Comparison of ENCODE assay signal across 10 cellular contexts in genomic region chrX:17535229-17535628, GRCh38.
DNase-seq lines count a peak whose midpoint lies in the region; ATAC-seq and TF ChIP-seq lines count a peak whose summit lies in the region.
"Had no signal": no experiment of that assay in that cellular context is flagged by ENCODE, and none has a peak within 500 bp of the region (broad histone marks: within the 10 kb centered on the region; RNA-seq: fewer than 3 reads in every experiment).

No MANE protein-coding gene starts in this region.

- no peak overlapping the region for H3K27ac ChIP-seq in hepatocyte
- H3K27ac ChIP-seq: SK-N-MC had no signal

- no peaks in the 10 kb centered on the region for H3K36me3 ChIP-seq in hepatocyte (replicated peaks; ENCODE audit: insufficient read depth, low read depth)

- TF ChIP-seq CTCF in GM12873 (IDR thresholded peaks at IDR 0.05; ENCODE audit: insufficient read depth, low read depth, low read length, missing control alignments) (peak; percentile 78), hepatocyte (IDR thresholded peaks at IDR 0.05; ENCODE audit: poor library complexity) (peak; percentile 19)

- H3K27ac Mint-ChIP-seq in activated CD4-positive, alpha-beta memory T cell treated with anti-CD3 and anti-CD28 coated beads, Interleukin-2, amount 10 ng/mL, durations not matched to agents 7 days and 5 days: no peak overlapping the region
- H3K27ac Mint-ChIP-seq: memory B cell had no signal

- POLR2A ChIA-PET in activated CD4-positive, alpha-beta memory T cell treated with anti-CD3 and anti-CD28 coated beads, Interleukin-2, amount 10 ng/mL, durations not matched to agents 7 days and 5 days (lab: Charles Lee): no interaction called here

- H3K4me3 ChIP-seq in hepatocyte: no peak overlapping the region
- H3K4me3 ChIP-seq: SK-N-MC had no signal

- H4K20me1 ChIP-seq in hepatocyte (ENCODE audit: insufficient read depth, poor library complexity, severe bottlenecking): no peaks in the 10 kb centered on the region

- no peaks in the 10 kb centered on the region for H3K4me1 ChIP-seq in hepatocyte (ENCODE audit: insufficient read depth)

- H3K9me2 ChIP-seq in hepatocyte (replicated peaks; ENCODE audit: insufficient read depth): no peaks in the 10 kb centered on the region

- no peaks in the 10 kb centered on the region for H3K79me2 ChIP-seq in hepatocyte

- H3K36me3 Mint-ChIP-seq in activated CD4-positive, alpha-beta memory T cell treated with anti-CD3 and anti-CD28 coated beads, Interleukin-2, amount 10 ng/mL, durations not matched to agents 7 days and 5 days (ENCODE audit: low read depth): no peaks in the 10 kb centered on the region
- H3K36me3 Mint-ChIP-seq: memory B cell had no signal

- H3K9me3 Mint-ChIP-seq in activated CD4-positive, alpha-beta memory T cell treated with anti-CD3 and anti-CD28 coated beads, Interleukin-2, amount 10 ng/mL, durations not matched to agents 7 days and 5 days: no peaks in the 10 kb centered on the region
- H3K9me3 Mint-ChIP-seq: memory B cell had no signal

- CTCF ChIA-PET in activated CD4-positive, alpha-beta memory T cell treated with anti-CD3 and anti-CD28 coated beads, Interleukin-2, amount 10 ng/mL, durations not matched to agents 7 days and 5 days (lab: Charles Lee): no interaction called here

- no peaks in the 10 kb centered on the region for H3K9me3 ChIP-seq in hepatocyte (ENCODE audit: low read depth)

- WGBS in hepatocyte (ENCODE audit: low lambda C conversion rate, missing lambda C conversion rate): 81% methylated on average over 4 of the region's 4 CpGs

- H3K4me2 ChIP-seq in hepatocyte: no peak overlapping the region

- H2AFZ ChIP-seq in hepatocyte: no peak overlapping the region

- DNase-seq in activated CD4-positive, alpha-beta memory T cell treated with anti-CD3 and anti-CD28 coated beads, Interleukin-2, amount 10 ng/mL, durations not matched to agents 7 days and 5 days: peak; percentile 39
- DNase-seq in hepatocyte (ENCODE audit: low spot score) (peak; percentile 25), GDM1 (lab: John Stamatoyannopoulos, UW) (no peak), NCI-H1930 (lab: John Stamatoyannopoulos, UW) (no peak)
- DNase-seq in stimulated activated CD8-positive, alpha-beta memory T cell treated with anti-CD3 and anti-CD28 coated beads, Interleukin-4, amount 100 ng/mL, for 48 hours: peak; percentile 55

- H3K27me3 ChIP-seq in hepatocyte: no peaks in the 10 kb centered on the region

- peaks cover 1% of the 10 kb centered on the region for H3K4me1 Mint-ChIP-seq in activated CD4-positive, alpha-beta memory T cell treated with anti-CD3 and anti-CD28 coated beads, Interleukin-2, amount 10 ng/mL, durations not matched to agents 7 days and 5 days
- H3K4me1 Mint-ChIP-seq: memory B cell had no signal

- no peaks in the 10 kb centered on the region for H3K27me3 Mint-ChIP-seq in activated CD4-positive, alpha-beta memory T cell treated with anti-CD3 and anti-CD28 coated beads, Interleukin-2, amount 10 ng/mL, durations not matched to agents 7 days and 5 days

- ATAC-seq in HG03159 (IDR thresholded peaks at IDR 0.05; ENCODE audit: unreplicated experiment) (peak; percentile 56), HG02852 (IDR thresholded peaks at IDR 0.05; ENCODE audit: unreplicated experiment) (no peak)

- no peak overlapping the region for H3K4me3 Mint-ChIP-seq in activated CD4-positive, alpha-beta memory T cell treated with anti-CD3 and anti-CD28 coated beads, Interleukin-2, amount 10 ng/mL, durations not matched to agents 7 days and 5 days
- H3K4me3 Mint-ChIP-seq: memory B cell had no signal

Comparison
In these comparisons a context has a peak if more than half of its experiments do, and no peak if none do; other contexts are left out.
1. DNase-seq: peak in activated CD4-positive, alpha-beta memory T cell treated with anti-CD3 and anti-CD28 coated beads, Interleukin-2, amount 10 ng/mL, durations not matched to agents 7 days and 5 days (single experiment), hepatocyte (single experiment) and stimulated activated CD8-positive, alpha-beta memory T cell treated with anti-CD3 and anti-CD28 coated beads, Interleukin-4, amount 100 ng/mL, for 48 hours (single experiment); none in GDM1 (single experiment) and NCI-H1930 (0 of 2).